In the genomic region with DNA sequence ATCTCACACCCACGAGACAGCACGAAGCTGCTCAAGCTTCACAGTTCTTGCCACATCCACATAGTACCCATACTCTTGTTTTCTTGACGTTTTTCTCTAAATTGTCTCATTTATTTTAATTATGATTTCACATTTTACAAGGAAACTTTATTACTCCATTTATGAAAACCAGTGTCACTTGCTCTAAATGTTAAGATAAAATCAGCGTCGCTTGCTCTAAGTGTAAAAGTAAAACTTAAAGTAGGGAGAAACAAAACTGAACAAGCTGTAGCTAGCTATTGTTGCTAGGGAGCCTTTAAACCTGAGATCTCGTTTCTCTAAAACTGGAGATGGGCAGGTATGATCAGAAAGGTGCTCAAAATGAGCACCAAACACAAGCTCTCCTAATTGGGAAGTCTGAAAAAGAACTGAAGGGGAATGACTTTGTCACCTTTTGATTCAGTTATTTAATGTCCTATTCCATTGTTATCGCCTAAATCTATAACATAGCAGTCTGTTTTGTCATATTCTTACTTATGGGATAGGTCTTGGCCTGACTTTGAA, we compare ENCODE assay signal across 1 cellular context.
A peak's percentile ranks its signal among the peaks of the same experiment; 100 is the strongest.
TF ChIP-seq lines count a peak whose summit lies in the region.

No MANE protein-coding gene starts in this region.

TF ChIP-seq in HepG2, 621 proteins besides CTCF, POLR2A, EP300 and RAD21:
- 0 out of 2 replicates have a peak, but pooled peaks have one; percentile 9 for TF ChIP-seq DNMT1 (CRISPR knock-in tag; IDR thresholded peaks at IDR 0.05)
- 0 out of 2 replicates have a peak, but pooled peaks have one; percentile 6 for TF ChIP-seq ZFP36L1 (CRISPR knock-in tag; IDR thresholded peaks at IDR 0.05)
- TF ChIP-seq ZNF781 (CRISPR knock-in tag; IDR thresholded peaks at IDR 0.05; ENCODE audit: borderline replicate concordance, not compliant biosample characterization), result no peak
- 0 out of 2 replicates have a peak, but pooled peaks have one; percentile 9 for TF ChIP-seq ZNF747 (CRISPR knock-in tag; IDR thresholded peaks at IDR 0.05; ENCODE audit: borderline replicate concordance)
- no peak for TF ChIP-seq ZNF263 (CRISPR knock-in tag; IDR thresholded peaks at IDR 0.05)
- TF ChIP-seq SALL2 (CRISPR knock-in tag; IDR thresholded peaks at IDR 0.05), result no peak
- TF ChIP-seq ZKSCAN5 (CRISPR knock-in tag; IDR thresholded peaks at IDR 0.05), result no peak
- TF ChIP-seq, protein P1, sequence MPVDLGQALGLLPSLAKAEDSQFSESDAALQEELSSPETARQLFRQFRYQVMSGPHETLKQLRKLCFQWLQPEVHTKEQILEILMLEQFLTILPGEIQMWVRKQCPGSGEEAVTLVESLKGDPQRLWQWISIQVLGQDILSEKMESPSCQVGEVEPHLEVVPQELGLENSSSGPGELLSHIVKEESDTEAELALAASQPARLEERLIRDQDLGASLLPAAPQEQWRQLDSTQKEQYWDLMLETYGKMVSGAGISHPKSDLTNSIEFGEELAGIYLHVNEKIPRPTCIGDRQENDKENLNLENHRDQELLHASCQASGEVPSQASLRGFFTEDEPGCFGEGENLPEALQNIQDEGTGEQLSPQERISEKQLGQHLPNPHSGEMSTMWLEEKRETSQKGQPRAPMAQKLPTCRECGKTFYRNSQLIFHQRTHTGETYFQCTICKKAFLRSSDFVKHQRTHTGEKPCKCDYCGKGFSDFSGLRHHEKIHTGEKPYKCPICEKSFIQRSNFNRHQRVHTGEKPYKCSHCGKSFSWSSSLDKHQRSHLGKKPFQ (CRISPR knock-in tag; IDR thresholded peaks at IDR 0.05; ENCODE audit: insufficient replicate concordance), result peak; percentile 3
- TF ChIP-seq, protein P2, sequence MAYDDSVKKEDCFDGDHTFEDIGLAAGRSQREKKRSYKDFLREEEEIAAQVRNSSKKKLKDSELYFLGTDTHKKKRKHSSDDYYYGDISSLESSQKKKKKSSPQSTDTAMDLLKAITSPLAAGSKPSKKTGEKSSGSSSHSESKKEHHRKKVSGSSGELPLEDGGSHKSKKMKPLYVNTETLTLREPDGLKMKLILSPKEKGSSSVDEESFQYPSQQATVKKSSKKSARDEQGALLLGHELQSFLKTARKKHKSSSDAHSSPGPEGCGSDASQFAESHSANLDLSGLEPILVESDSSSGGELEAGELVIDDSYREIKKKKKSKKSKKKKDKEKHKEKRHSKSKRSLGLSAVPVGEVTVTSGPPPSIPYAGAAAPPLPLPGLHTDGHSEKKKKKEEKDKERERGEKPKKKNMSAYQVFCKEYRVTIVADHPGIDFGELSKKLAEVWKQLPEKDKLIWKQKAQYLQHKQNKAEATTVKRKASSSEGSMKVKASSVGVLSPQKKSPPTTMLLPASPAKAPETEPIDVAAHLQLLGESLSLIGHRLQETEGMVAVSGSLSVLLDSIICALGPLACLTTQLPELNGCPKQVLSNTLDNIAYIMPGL (CRISPR knock-in tag; IDR thresholded peaks at IDR 0.05; ENCODE audit: borderline replicate concordance in 1 of 2, low read depth in 1 of 2), result 0 out of 4 replicates have a peak, but pooled peaks of 1 of the 2 experiments have one; percentile 5
- TF ChIP-seq JUNB (CRISPR knock-in tag; IDR thresholded peaks at IDR 0.05; ENCODE audit: borderline replicate concordance), result no peak
